Comparison of ENCODE assay signal across 16 cellular contexts in the genomic region with DNA sequence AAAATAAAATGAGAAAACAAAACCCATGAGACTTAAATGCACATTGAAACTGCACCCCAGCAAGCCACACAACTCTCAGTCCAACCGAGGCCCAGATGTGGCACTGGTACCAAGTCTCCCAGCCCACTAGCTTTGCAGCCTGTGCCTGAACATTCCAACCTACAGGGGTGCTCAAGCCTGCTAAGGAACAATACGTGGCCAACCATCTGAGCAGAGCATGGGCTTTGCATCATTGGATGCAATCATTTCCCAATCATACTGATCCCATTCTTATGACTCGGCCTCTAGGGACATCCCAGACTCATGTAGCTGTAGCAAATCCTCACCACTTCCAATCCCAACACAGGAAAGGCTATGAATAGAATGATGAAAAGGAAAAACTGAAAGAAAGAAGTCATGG.
A peak's percentile ranks its signal among the peaks of the same experiment; 100 is the strongest.
DNase-seq lines count a peak whose midpoint lies in the region; ATAC-seq and TF ChIP-seq lines count a peak whose summit lies in the region.
"Had no signal": no experiment of that assay in that cellular context is flagged by ENCODE, and none has a peak within 500 bp of the region (broad histone marks: within the 10 kb centered on the region; RNA-seq: fewer than 3 reads in every experiment).

No MANE protein-coding gene starts in this region.

- H2BK20ac ChIP-seq in H9 (ENCODE audit: low read depth, low read length, poor library complexity, severe bottlenecking): no peak overlapping the region

- H3T11ph ChIP-seq in H9 (ENCODE audit: low read length): no peak overlapping the region

- POLR2A ChIA-PET in CD8-positive, alpha-beta T cell (lab: Charles Lee): no interaction called here

- H3K18ac ChIP-seq in mesendoderm (ENCODE audit: low read length) (no peak overlapping the region), H9 (ENCODE audit: insufficient read length, low read depth, low read length) (no peak overlapping the region)

- no peak overlapping the region for H3K14ac ChIP-seq in H9 (ENCODE audit: insufficient read depth, low read length)

- H3K23me2 ChIP-seq in H9 (ENCODE audit: insufficient read length, low read depth, low read length, poor library complexity, severe bottlenecking): no peaks in the 10 kb centered on the region

- no peak overlapping the region for H4K5ac ChIP-seq in mesendoderm (ENCODE audit: low read length)
- H4K5ac ChIP-seq in H9 (ENCODE audit: insufficient read length, low read depth, low read length): no peak overlapping the region

- no peaks in the 10 kb centered on the region for H3K9me3 Mint-ChIP-seq in CD8-positive, alpha-beta T cell
- no peaks in the 10 kb centered on the region for H3K9me3 Mint-ChIP-seq in H9
- H3K9me3 Mint-ChIP-seq: activated CD4-positive, alpha-beta memory T cell treated with anti-CD3 and anti-CD28 coated beads for 36 hours; dendritic cell treated with granulocyte-macrophage colony-stimulating factor and Interleukin-4, amounts not matched to agents 40 ng/mL and 50 ng/mL, for 4 days; mesothelial cell of epicardium had no signal

- no CpG with 5 or more reads among the region's 3 CpGs for WGBS in mesendoderm (ENCODE audit: extremely low coverage, insufficient coverage, low lambda C conversion rate)
- WGBS in H9 (ENCODE audit: extremely low coverage, insufficient read length, low lambda C conversion rate): no CpG with 5 or more reads among the region's 3 CpGs

- H3K9ac ChIP-seq in mesendoderm (ENCODE audit: low read length) (no peak overlapping the region), H9 (ENCODE audit: extremely low read depth, insufficient read length, low read length) (no peak overlapping the region)

- H2BK5ac ChIP-seq in mesendoderm (ENCODE audit: low read length) (no peak overlapping the region), H9 (ENCODE audit: insufficient read length, low read length) (no peak overlapping the region)

- no peak overlapping the region for H3K4ac ChIP-seq in mesendoderm (ENCODE audit: low read depth, low read length)
- no peak overlapping the region for H3K4ac ChIP-seq in H9 (ENCODE audit: low read depth, low read length)

- H3K56ac ChIP-seq in mesendoderm (ENCODE audit: low read length): no peak overlapping the region
- H3K56ac ChIP-seq in H9 (ENCODE audit: insufficient read length, low read depth, low read length): no peak overlapping the region

- peak; percentile 78 for DNase-seq in AG20443 (ENCODE audit: low spot score)
- peak; percentile 72 for DNase-seq in MG63
- DNase-seq in dermis blood vessel endothelial cell: peak; percentile 5
- DNase-seq in mesendoderm: peak; percentile 58
- no peak for DNase-seq in CD8-positive, alpha-beta T cell
- DNase-seq in H9: no peak
- DNase-seq in stimulated activated CD4-positive, alpha-beta T cell treated with anti-CD3 and anti-CD28 coated beads, Interleukin-2, amount 100 ng/mL, for 24 hours: no peak
- DNase-seq: activated CD4-positive, alpha-beta memory T cell treated with anti-CD3 and anti-CD28 coated beads for 36 hours; activated gamma-delta T cell; Kasumi-1; retina; upper lobe of left lung had no signal

- no peaks in the 10 kb centered on the region for H3K27me3 ChIP-seq in MG63
- no peaks in the 10 kb centered on the region for H3K27me3 ChIP-seq in mesendoderm (ENCODE audit: insufficient read depth, low read length, poor library complexity)
- H3K27me3 ChIP-seq in CD8-positive, alpha-beta T cell (ENCODE audit: insufficient read depth, low read length): no peaks in the 10 kb centered on the region
- H3K27me3 ChIP-seq in H9 (ENCODE audit: insufficient read depth, low read length): no peaks in the 10 kb centered on the region
- H3K27me3 ChIP-seq: hepatocyte had no signal

- no peaks in the 10 kb centered on the region; the same call in 1 of the 2 replicates for H3K36me3 ChIP-seq in MG63
- no peaks in the 10 kb centered on the region for H3K36me3 ChIP-seq in mesendoderm (ENCODE audit: control insufficient read depth, insufficient read depth, low read length)
- no peaks in the 10 kb centered on the region for H3K36me3 ChIP-seq in CD8-positive, alpha-beta T cell (ENCODE audit: insufficient read depth, low read length)
- H3K36me3 ChIP-seq: upper lobe of left lung had no signal

- H3K27me3 Mint-ChIP-seq in CD8-positive, alpha-beta T cell (ENCODE audit: low read depth): no peaks in the 10 kb centered on the region
- peaks cover 4% of the 10 kb centered on the region for H3K27me3 Mint-ChIP-seq in H9 (ENCODE audit: low read depth)
- H3K27me3 Mint-ChIP-seq: dendritic cell treated with granulocyte-macrophage colony-stimulating factor and Interleukin-4, amounts not matched to agents 40 ng/mL and 50 ng/mL, for 4 days had no signal

- H3K79me2 ChIP-seq in mesendoderm (ENCODE audit: control insufficient read depth, insufficient read depth, low read length) (no peaks in the 10 kb centered on the region), H9 (ENCODE audit: insufficient read depth, low read length) (no peaks in the 10 kb centered on the region)
- H3K79me2 ChIP-seq: hepatocyte had no signal

- no peaks in the 10 kb centered on the region for H4K20me1 ChIP-seq in H9 (ENCODE audit: control insufficient read depth, insufficient read depth, insufficient read length)

- H2BK12ac ChIP-seq in H9 (ENCODE audit: insufficient read length, low read depth, low read length): no peak overlapping the region

- H3K9me3 ChIP-seq in MG63 (no peaks in the 10 kb centered on the region), H9 (ENCODE audit: control insufficient read depth, low read depth, low read length) (no peaks in the 10 kb centered on the region)
- no peaks in the 10 kb centered on the region for H3K9me3 ChIP-seq in CD8-positive, alpha-beta T cell (ENCODE audit: low read length)
- H3K9me3 ChIP-seq: upper lobe of left lung had no signal

- no peak overlapping the region for H4K91ac ChIP-seq in H9 (ENCODE audit: insufficient read length, low read depth, low read length)

- no peak for TF ChIP-seq CTCF in CD8-positive, alpha-beta T cell (IDR thresholded peaks at IDR 0.05)
- TF ChIP-seq CTCF in H9 (conservative IDR thresholded peaks at IDR 0.05): no peak

- H2AK5ac ChIP-seq in mesendoderm (ENCODE audit: low read length): no peak overlapping the region
- H2AK5ac ChIP-seq in H9 (ENCODE audit: insufficient read length, low read length): no peak overlapping the region

- H3K4me2 ChIP-seq in mesendoderm (ENCODE audit: low read length) (no peak overlapping the region), H9 (ENCODE audit: insufficient read depth, insufficient read length, low read length) (no peak overlapping the region)
- H3K4me2 ChIP-seq: hepatocyte had no signal

- H3K23ac ChIP-seq in mesendoderm (ENCODE audit: low read length) (no peak overlapping the region), H9 (ENCODE audit: insufficient read length, low read depth, low read length) (no peak overlapping the region)

- no peak overlapping the region for H3K27ac Mint-ChIP-seq in CD8-positive, alpha-beta T cell
- peak overlapping the region in 1 of 3 experiments; percentile 6; a peak in 1 of 7 replicates for H3K27ac Mint-ChIP-seq in H9
- H3K27ac Mint-ChIP-seq: activated CD4-positive, alpha-beta memory T cell treated with anti-CD3 and anti-CD28 coated beads for 36 hours; dendritic cell treated with granulocyte-macrophage colony-stimulating factor and Interleukin-4, amounts not matched to agents 40 ng/mL and 50 ng/mL, for 4 days; mesothelial cell of epicardium had no signal

- H3K4me3 Mint-ChIP-seq in CD8-positive, alpha-beta T cell: no peak overlapping the region
- H3K4me3 Mint-ChIP-seq in H9: no peak overlapping the region
- H3K4me3 Mint-ChIP-seq: activated CD4-positive, alpha-beta memory T cell treated with anti-CD3 and anti-CD28 coated beads for 36 hours; dendritic cell treated with granulocyte-macrophage colony-stimulating factor and Interleukin-4, amounts not matched to agents 40 ng/mL and 50 ng/mL, for 4 days; mesothelial cell of epicardium had no signal

- H4K8ac ChIP-seq in mesendoderm (ENCODE audit: low read depth, low read length) (no peak overlapping the region), H9 (replicated peaks; ENCODE audit: insufficient read length, low read depth, low read length) (no peak overlapping the region)

- H2BK15ac ChIP-seq in mesendoderm (replicated peaks; ENCODE audit: low read depth) (no peak overlapping the region), H9 (ENCODE audit: low read depth, low read length) (no peak overlapping the region)

- H3K79me1 ChIP-seq in mesendoderm (ENCODE audit: low read length) (no peaks in the 10 kb centered on the region), H9 (ENCODE audit: insufficient read depth, low read depth, low read length, poor library complexity, severe bottlenecking) (no peaks in the 10 kb centered on the region)

- H3K4me3 ChIP-seq in MG63 (no peak overlapping the region), mesendoderm (ENCODE audit: low read length) (no peak overlapping the region)
- H3K4me3 ChIP-seq in CD8-positive, alpha-beta T cell (ENCODE audit: low read depth, low read length): no peak overlapping the region
- H3K4me3 ChIP-seq: hepatocyte, upper lobe of left lung had no signal

- no peak for ATAC-seq in CD8-positive, alpha-beta T cell
- no peak for ATAC-seq in GM18505 (IDR thresholded peaks at IDR 0.05; ENCODE audit: unreplicated experiment)

- peaks cover 6% of the 10 kb centered on the region for H3K4me1 ChIP-seq in mesendoderm (ENCODE audit: control insufficient read depth, low read depth, low read length)
- no peaks in the 10 kb centered on the region for H3K4me1 ChIP-seq in CD8-positive, alpha-beta T cell (ENCODE audit: insufficient read depth, low read length)
- H3K4me1 ChIP-seq in H9 (ENCODE audit: insufficient read depth, low read length): peaks cover 5% of the 10 kb centered on the region; the same call in 1 of the 2 replicates

- CTCF ChIA-PET in CD8-positive, alpha-beta T cell (lab: Charles Lee): no interaction called here

- no peak for TF ChIP-seq POLR2A in GM18505 (IDR thresholded peaks at IDR 0.05; ENCODE audit: borderline replicate concordance, extremely low read depth, insufficient read depth, insufficient read length)

- no peak overlapping the region for H2AFZ ChIP-seq in H9 (ENCODE audit: low read length)
- H2AFZ ChIP-seq: hepatocyte had no signal

- H2BK120ac ChIP-seq in mesendoderm (ENCODE audit: low read depth, low read length) (no peak overlapping the region), H9 (ENCODE audit: low read depth, low read length, poor library complexity, severe bottlenecking) (no peak overlapping the region)

- H3K36me3 Mint-ChIP-seq in CD8-positive, alpha-beta T cell: no peaks in the 10 kb centered on the region
- H3K36me3 Mint-ChIP-seq in H9 (ENCODE audit: insufficient read depth in 1 of 3, low read depth in 3 of 3): peaks cover 0 to 5% (median 3%) of the 10 kb centered on the region in 3 experiments; a peak in 2 of 7 replicates
- H3K36me3 Mint-ChIP-seq: activated CD4-positive, alpha-beta memory T cell treated with anti-CD3 and anti-CD28 coated beads for 36 hours; mesothelial cell of epicardium had no signal

- intact Hi-C loops in CD8-positive, alpha-beta T cell (cut with DNase I, micrococcal nuclease): no loop called here

- H3K27ac ChIP-seq in mesendoderm (ENCODE audit: low read depth, low read length) (no peak overlapping the region), H9 (ENCODE audit: insufficient read length, low read depth, low read length) (no peak overlapping the region)
- H3K27ac ChIP-seq in CD8-positive, alpha-beta T cell (ENCODE audit: low read depth, low read length): no peak overlapping the region
- H3K27ac ChIP-seq: hepatocyte, upper lobe of left lung had no signal

- H3K4me1 Mint-ChIP-seq in CD8-positive, alpha-beta T cell (ENCODE audit: low read depth): no peaks in the 10 kb centered on the region
- peaks cover 40 to 51% of the 10 kb centered on the region in 2 experiments for H3K4me1 Mint-ChIP-seq in H9

Comparison
In these comparisons a context has a peak if more than half of its experiments do, and no peak if none do; other contexts are left out.
1. DNase-seq: peak in AG20443 (single experiment), MG63 (single experiment), dermis blood vessel endothelial cell (single experiment) and mesendoderm (single experiment); none in CD8-positive, alpha-beta T cell (0 of 7), H9 (single experiment) and stimulated activated CD4-positive, alpha-beta T cell treated with anti-CD3 and anti-CD28 coated beads, Interleukin-2, amount 100 ng/mL, for 24 hours (0 of 2).